Comparison of ENCODE assay signal across 9 cellular contexts in genomic region chr2:191638079-191638801, GRCh38. TPM values are rescaled to one million over a fixed set of nuclear protein-coding genes. Genes with fewer than 3 reads are reported as not detected.
DNase-seq lines count a peak whose midpoint lies in the region; ATAC-seq and TF ChIP-seq lines count a peak whose summit lies in the region.
"Had no signal": no experiment of that assay in that cellular context is flagged by ENCODE, and none has a peak within 500 bp of the region (broad histone marks: within the 10 kb centered on the region; RNA-seq: fewer than 3 reads in every experiment).

No MANE protein-coding gene starts in this region.

- no peak overlapping the region for H3K4me3 ChIP-seq in coronary artery

- no peaks in the 10 kb centered on the region for H3K27me3 Mint-ChIP-seq in activated naive CD8-positive, alpha-beta T cell treated with anti-CD3 and anti-CD28 coated beads for 36 hours
- no peaks in the 10 kb centered on the region for H3K27me3 Mint-ChIP-seq in osteocyte (ENCODE audit: unreplicated experiment)
- H3K27me3 Mint-ChIP-seq: brain had no signal

- no peaks in the 10 kb centered on the region for H3K9me3 Mint-ChIP-seq in activated naive CD8-positive, alpha-beta T cell treated with anti-CD3 and anti-CD28 coated beads for 36 hours
- no peaks in the 10 kb centered on the region for H3K9me3 Mint-ChIP-seq in osteocyte (ENCODE audit: unreplicated experiment)
- H3K9me3 Mint-ChIP-seq: brain had no signal

- DNase-seq in A172 (ENCODE audit: low spot score) (peak; percentile 21), HT-29 (ENCODE audit: low spot score) (peak; percentile 28), myocyte (ENCODE audit: low read depth) (peak; percentile 55), NCI-H1694 (lab: John Stamatoyannopoulos, UW) (no peak), osteocyte (ENCODE audit: extremely low spot score, unreplicated experiment) (no peak), coronary artery (ENCODE audit: low spot score) (no peak)
- DNase-seq in activated naive CD8-positive, alpha-beta T cell treated with anti-CD3 and anti-CD28 coated beads for 36 hours = no peak

- no peaks in the 10 kb centered on the region for H3K36me3 Mint-ChIP-seq in activated naive CD8-positive, alpha-beta T cell treated with anti-CD3 and anti-CD28 coated beads for 36 hours
- no peaks in the 10 kb centered on the region for H3K36me3 Mint-ChIP-seq in osteocyte (ENCODE audit: unreplicated experiment)
- H3K36me3 Mint-ChIP-seq: brain had no signal

- peak overlapping the region; percentile 42 for H3K4me3 Mint-ChIP-seq in activated naive CD8-positive, alpha-beta T cell treated with anti-CD3 and anti-CD28 coated beads for 36 hours
- H3K4me3 Mint-ChIP-seq in osteocyte (ENCODE audit: unreplicated experiment) = no peak overlapping the region

- ATAC-seq in GM18511 (IDR thresholded peaks at IDR 0.05; ENCODE audit: unreplicated experiment) = peak; percentile 23

- H3K27ac Mint-ChIP-seq in activated naive CD8-positive, alpha-beta T cell treated with anti-CD3 and anti-CD28 coated beads for 36 hours = peak overlapping the region; percentile 91
- H3K27ac Mint-ChIP-seq in osteocyte (ENCODE audit: unreplicated experiment) = no peak overlapping the region

- H3K27ac ChIP-seq in coronary artery = no peak overlapping the region

- TF ChIP-seq CTCF in osteocyte (IDR thresholded peaks at IDR 0.05) = no peak
- no peak for TF ChIP-seq CTCF in coronary artery (IDR thresholded peaks at IDR 0.05)

- H3K4me1 Mint-ChIP-seq in activated naive CD8-positive, alpha-beta T cell treated with anti-CD3 and anti-CD28 coated beads for 36 hours = peaks cover 53% of the 10 kb centered on the region
- H3K4me1 Mint-ChIP-seq in osteocyte (ENCODE audit: unreplicated experiment) = peaks cover 30% of the 10 kb centered on the region

RNA-seq across cellular contexts. Expression of gene NABP1, which starts 39.7 kb away (rescaled TPM):
- 44.6 and 53.0 TPM in 2 replicates for total RNA-seq in A172 (2014; rRNA removed; shearing (Covaris generic))
- total RNA-seq in HT-29 (2014; rRNA removed; shearing (Covaris generic)) = 4.6 and 7.4 TPM in 2 replicates
- 10 to 100 TPM; 41.1 to 42.1 TPM for total RNA-seq in activated naive CD8-positive, alpha-beta T cell treated with anti-CD3 and anti-CD28 coated beads for 36 hours
- total RNA-seq in myocyte = 30.8 and 46.9 TPM in 2 replicates
- 35.4 TPM for polyA plus RNA-seq in myocyte (2012)
- total RNA-seq in osteocyte = 10.6 and 12.2 TPM in 2 replicates

Comparison
In these comparisons a context has a peak if more than half of its experiments do, and no peak if none do; other contexts are left out.
1. DNase-seq: peak in A172 (single experiment), HT-29 (single experiment) and myocyte (single experiment); none in activated naive CD8-positive, alpha-beta T cell treated with anti-CD3 and anti-CD28 coated beads for 36 hours (single experiment), NCI-H1694 (single experiment), osteocyte (single experiment) and coronary artery (single experiment).